In the genomic region with DNA sequence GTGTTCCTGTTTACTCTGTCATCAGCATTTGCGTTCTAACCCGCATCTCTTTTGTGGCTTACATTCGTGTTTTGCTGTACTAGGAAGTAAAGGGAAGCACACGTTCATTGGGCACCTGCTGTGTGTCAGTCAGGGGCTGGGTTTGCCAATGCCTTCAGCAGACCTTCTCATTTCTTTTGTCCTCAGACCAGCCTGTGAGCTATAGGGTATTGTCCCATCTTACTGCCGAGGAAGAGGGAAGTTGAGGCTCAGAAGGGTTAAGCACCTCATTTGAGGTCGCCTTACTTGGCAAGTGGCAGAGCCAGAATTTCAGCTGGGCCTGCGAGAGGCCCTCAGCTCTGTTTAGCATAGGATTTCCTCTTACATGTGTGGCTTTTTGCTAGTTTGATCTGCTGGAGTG, we compare ENCODE assay signal across 8 cellular contexts. TPM values are rescaled to one million over a fixed set of nuclear protein-coding genes. Genes with fewer than 3 reads are reported as not detected.
DNase-seq lines count a peak whose midpoint lies in the region; ATAC-seq and TF ChIP-seq lines count a peak whose summit lies in the region.

No MANE protein-coding gene starts in this region.

- TF ChIP-seq CTCF in heart right ventricle (IDR thresholded peaks at IDR 0.05) (no peak), tibial nerve (IDR thresholded peaks at IDR 0.05) (no peak)

- H3K27me3 ChIP-seq in heart right ventricle = no peaks in the 10 kb centered on the region
- no peaks in the 10 kb centered on the region for H3K27me3 ChIP-seq in tibial nerve
- H3K27me3 ChIP-seq in Karpas-422 (ENCODE audit: low read length) = no peaks in the 10 kb centered on the region

- no peak for TF ChIP-seq POLR2A in tibial nerve (IDR thresholded peaks at IDR 0.05)

- CTCF ChIA-PET in activated CD4-positive, alpha-beta memory T cell treated with anti-CD3 and anti-CD28 coated beads, Interleukin-2, amount 10 ng/mL, durations not matched to agents 7 days and 5 days (lab: Charles Lee) = interaction anchor here (0.8 to 2.9 kb wide), 6 partner anchors 8 to 80 kb away, joined by 3 to 14 read pairs (median 4); partner anchors contain the start of gene TBC1D14

- no peaks in the 10 kb centered on the region for H3K9me3 Mint-ChIP-seq in activated CD4-positive, alpha-beta memory T cell treated with anti-CD3 and anti-CD28 coated beads, Interleukin-2, amount 10 ng/mL, durations not matched to agents 7 days and 5 days

- H3K4me1 ChIP-seq in heart right ventricle (peaks cover 0 to 90% (median 28%) of the 10 kb centered on the region in 9 donors), tibial nerve (peaks cover 0 to 63% (median 28%) of the 10 kb centered on the region in 4 donors), Karpas-422 (ENCODE audit: low read length) (no peaks in the 10 kb centered on the region)

- H3K9me3 ChIP-seq in heart right ventricle = no peaks in the 10 kb centered on the region
- H3K9me3 ChIP-seq in tibial nerve = no peaks in the 10 kb centered on the region
- no peaks in the 10 kb centered on the region for H3K9me3 ChIP-seq in Karpas-422 (ENCODE audit: low read length)

- H3K27ac ChIP-seq in heart right ventricle (peak overlapping the region in 5 of 10 donors; percentile 0 to 100 (median 54)), tibial nerve (peak overlapping the region in 3 of 4 donors; percentile 71 to 81 (median 80)), Karpas-422 (ENCODE audit: low read length) (no peak overlapping the region)

- H3K4me3 Mint-ChIP-seq in activated CD4-positive, alpha-beta memory T cell treated with anti-CD3 and anti-CD28 coated beads, Interleukin-2, amount 10 ng/mL, durations not matched to agents 7 days and 5 days = peak overlapping the region; percentile 55

- peaks cover 33% of the 10 kb centered on the region for H3K36me3 Mint-ChIP-seq in activated CD4-positive, alpha-beta memory T cell treated with anti-CD3 and anti-CD28 coated beads, Interleukin-2, amount 10 ng/mL, durations not matched to agents 7 days and 5 days (ENCODE audit: low read depth)

- 50 to 51% methylated on average over 7 of the region's 7 CpGs for WGBS in heart right ventricle, 2 donors
- WGBS in tibial nerve, 2 donors = 42% methylated on average over 7 of the region's 7 CpGs

- no peak for ATAC-seq in Right ventricle myocardium inferior
- ATAC-seq in heart right ventricle = no peak
- ATAC-seq in left colon = peak; percentile 17

- no peaks in the 10 kb centered on the region for H3K9me2 ChIP-seq in Karpas-422 (replicated peaks; ENCODE audit: insufficient read depth, low read length)

- H3K4me3 ChIP-seq in heart right ventricle (no peak overlapping the region), tibial nerve (no peak overlapping the region), Karpas-422 (ENCODE audit: low read length) (no peak overlapping the region)

- H3K4me1 Mint-ChIP-seq in activated CD4-positive, alpha-beta memory T cell treated with anti-CD3 and anti-CD28 coated beads, Interleukin-2, amount 10 ng/mL, durations not matched to agents 7 days and 5 days = peaks cover 68% of the 10 kb centered on the region

- peaks cover 0 to 5% (median under 1%) of the 10 kb centered on the region in 9 donors for H3K36me3 ChIP-seq in heart right ventricle
- peaks cover 0 to 5% (median under 1%) of the 10 kb centered on the region in 3 donors for H3K36me3 ChIP-seq in tibial nerve
- no peaks in the 10 kb centered on the region for H3K36me3 ChIP-seq in Karpas-422 (ENCODE audit: insufficient read depth, low read length)

- H4K20me1 ChIP-seq in Karpas-422 (ENCODE audit: insufficient read depth, low read depth, low read length) = peaks cover 30% of the 10 kb centered on the region; the same call in 1 of the 2 replicates

- H3K27me3 Mint-ChIP-seq in activated CD4-positive, alpha-beta memory T cell treated with anti-CD3 and anti-CD28 coated beads, Interleukin-2, amount 10 ng/mL, durations not matched to agents 7 days and 5 days = no peaks in the 10 kb centered on the region

- intact Hi-C loops in Right ventricle myocardium inferior (cut with DNase I) = loop anchor here (10.0 kb wide), 1 partner anchor 126 kb away; the partner anchor contains the start of gene TADA2B
- intact Hi-C loops in heart right ventricle (cut with DNase I) = no loop called here
- intact Hi-C loops in left colon (cut with DNase I, micrococcal nuclease) = no loop called here

- DNase-seq in Right ventricle myocardium inferior (ENCODE audit: missing footprints) (peak; percentile 57), heart right ventricle (no peak), left colon (no peak), tibial nerve (ENCODE audit: low spot score in 2 of 2) (no peak), cerebellum (ENCODE audit: low spot score) (no peak), Karpas-422 (no peak), NCI-H1105 treated with DMSO at 0.1 percent for 48 hours (lab: John Stamatoyannopoulos, UW) (no peak)
- no peak for DNase-seq in activated CD4-positive, alpha-beta memory T cell treated with anti-CD3 and anti-CD28 coated beads, Interleukin-2, amount 10 ng/mL, durations not matched to agents 7 days and 5 days

- no peak overlapping the region for H3K4me2 ChIP-seq in Karpas-422 (ENCODE audit: low read depth, low read length, poor library complexity, severe bottlenecking)

- H3K79me2 ChIP-seq in Karpas-422 (ENCODE audit: low read length) = no peaks in the 10 kb centered on the region

- no peak overlapping the region for H3K9ac ChIP-seq in Karpas-422 (ENCODE audit: low read length)

- no peak overlapping the region for H2AFZ ChIP-seq in Karpas-422 (ENCODE audit: low read length)

- no peak for TF ChIP-seq EP300 in tibial nerve (IDR thresholded peaks at IDR 0.05)

- H3K27ac Mint-ChIP-seq in activated CD4-positive, alpha-beta memory T cell treated with anti-CD3 and anti-CD28 coated beads, Interleukin-2, amount 10 ng/mL, durations not matched to agents 7 days and 5 days = peak overlapping the region; percentile 84

- POLR2A ChIA-PET in activated CD4-positive, alpha-beta memory T cell treated with anti-CD3 and anti-CD28 coated beads, Interleukin-2, amount 10 ng/mL, durations not matched to agents 7 days and 5 days (lab: Charles Lee) = interaction anchor here (0.9 to 3.1 kb wide), 8 partner anchors 8 to 136 kb away, joined by 3 to 18 read pairs (median 4); partner anchors contain the start of genes TADA2B and TBC1D14

RNA-seq across cellular contexts. Expression of gene TBC1D14, which starts 8.7 kb away (rescaled TPM):
- total RNA-seq in Right ventricle myocardium inferior (36.1 TPM), heart right ventricle (10 to 100 TPM; 31.5 to 43.7 (median 33.5) TPM), left colon (10 to 100 TPM; 53.1 to 56.6 TPM), tibial nerve (10 to 100 TPM; 46.9 to 65.7 (median 51.3) TPM), cerebellum (94.1 TPM)
- 10 to 100 TPM; 10.5 to 14.2 TPM for polyA plus RNA-seq in heart right ventricle
- 10 to 100 TPM; 53.7 to 55.3 TPM for total RNA-seq in activated CD4-positive, alpha-beta memory T cell treated with anti-CD3 and anti-CD28 coated beads, Interleukin-2, amount 10 ng/mL, durations not matched to agents 7 days and 5 days
- 31.7 and 35.2 TPM in 2 replicates for total RNA-seq in Karpas-422 (2014; rRNA removed; shearing (Covaris generic); ENCODE audit: low replicate concordance)
